In the genomic region with DNA sequence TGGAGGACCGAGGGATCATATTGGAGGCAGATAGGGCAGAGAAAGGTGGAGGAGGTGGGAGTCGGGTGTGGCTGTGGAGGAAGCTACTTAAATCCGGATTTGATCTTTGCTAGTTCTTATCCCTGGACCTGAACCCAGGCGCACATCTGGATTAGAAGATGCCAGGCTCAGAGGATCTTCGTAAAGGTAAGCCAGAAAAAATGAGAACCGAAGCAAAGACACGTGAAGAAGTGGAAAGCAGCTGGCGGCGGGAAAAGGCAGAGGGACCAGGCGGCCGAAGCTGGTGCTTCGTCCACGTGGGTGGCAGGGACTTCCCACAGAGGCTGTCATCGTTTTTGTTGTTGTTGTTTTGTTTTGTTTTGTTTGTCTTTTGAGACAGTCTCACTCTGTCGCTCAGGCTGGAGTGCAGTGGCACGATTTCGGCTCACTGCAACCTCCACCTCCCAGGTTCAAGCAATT, we compare ENCODE assay signal across 35 cellular contexts. TPM values are rescaled to one million over a fixed set of nuclear protein-coding genes. Genes with fewer than 3 reads are reported as not detected.
"Had no signal": no experiment of that assay in that cellular context is flagged by ENCODE, and none has a peak within 500 bp of the region (broad histone marks: within the 10 kb centered on the region; RNA-seq: fewer than 3 reads in every experiment).

A gene with protein sequence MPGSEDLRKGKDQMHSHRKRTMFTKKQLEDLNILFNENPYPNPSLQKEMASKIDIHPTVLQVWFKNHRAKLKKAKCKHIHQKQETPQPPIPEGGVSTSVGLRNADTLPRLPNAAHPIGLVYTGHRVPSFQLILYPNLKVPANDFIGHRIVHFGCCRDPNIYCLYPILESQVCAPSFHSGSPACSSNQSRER (plus strand): TSS at position 51 of the 459 bp plus-strand sequence. CDS start 108 bp downstream, at position 159.

- H3K4me1 Mint-ChIP-seq: activated CD4-positive, alpha-beta memory T cell treated with anti-CD3 and anti-CD28 coated beads, Interleukin-2, amount 10 ng/mL, durations not matched to agents 7 days and 5 days; activated CD4-positive, alpha-beta T cell treated with anti-CD3 and anti-CD28 coated beads, Interleukin-2, amount 10 ng/mL, durations not matched to agents 7 days and 5 days; activated naive CD4-positive, alpha-beta T cell treated with anti-CD3 and anti-CD28 coated beads, Interleukin-2, amount 10 ng/mL, durations not matched to agents 7 days and 5 days; activated naive CD8-positive, alpha-beta T cell treated with anti-CD3 and anti-CD28 coated beads, Interleukin-2, amount 10 ng/mL, durations not matched to agents 7 days and 5 days; T-helper 17 cell had no signal

- H3K27me3 Mint-ChIP-seq: activated CD4-positive, alpha-beta memory T cell treated with anti-CD3 and anti-CD28 coated beads, Interleukin-2, amount 10 ng/mL, durations not matched to agents 7 days and 5 days; activated CD4-positive, alpha-beta T cell treated with anti-CD3 and anti-CD28 coated beads, Interleukin-2, amount 10 ng/mL, durations not matched to agents 7 days and 5 days; activated naive CD4-positive, alpha-beta T cell treated with anti-CD3 and anti-CD28 coated beads, Interleukin-2, amount 10 ng/mL, durations not matched to agents 7 days and 5 days; activated naive CD8-positive, alpha-beta T cell treated with anti-CD3 and anti-CD28 coated beads, Interleukin-2, amount 10 ng/mL, durations not matched to agents 7 days and 5 days; T-helper 17 cell had no signal

- FAIRE-seq: astrocyte, bronchial epithelial cell, colon had no signal

- H3K4me3 Mint-ChIP-seq: activated CD4-positive, alpha-beta memory T cell treated with anti-CD3 and anti-CD28 coated beads, Interleukin-2, amount 10 ng/mL, durations not matched to agents 7 days and 5 days; activated CD4-positive, alpha-beta T cell treated with anti-CD3 and anti-CD28 coated beads, Interleukin-2, amount 10 ng/mL, durations not matched to agents 7 days and 5 days; activated naive CD4-positive, alpha-beta T cell treated with anti-CD3 and anti-CD28 coated beads, Interleukin-2, amount 10 ng/mL, durations not matched to agents 7 days and 5 days; activated naive CD8-positive, alpha-beta T cell treated with anti-CD3 and anti-CD28 coated beads, Interleukin-2, amount 10 ng/mL, durations not matched to agents 7 days and 5 days; activated T-cell treated with anti-CD3 and anti-CD28 coated beads, Interleukin-2, amount 50 U/mL, for 24 hours; activated T-cell treated with anti-CD3 and anti-CD28 coated beads, Interleukin-2, amount 50 U/mL, for 72 hours; effector memory CD8-positive, alpha-beta T cell; T-helper 17 cell; T-helper 2 cell treated with Interferon-gamma antibody and Interleukin-4, amounts not matched to agents 5 μg/mL and 100 μg/mL, for 36 hours had no signal

- DNase-seq: activated CD4-positive, alpha-beta memory T cell treated with anti-CD3 and anti-CD28 coated beads, Interleukin-2, amount 10 ng/mL, durations not matched to agents 7 days and 5 days; activated CD4-positive, alpha-beta T cell treated with anti-CD3 and anti-CD28 coated beads for 1 hour; activated CD4-positive, alpha-beta T cell treated with anti-CD3 and anti-CD28 coated beads for 4 hours; activated CD4-positive, alpha-beta T cell treated with anti-CD3 and anti-CD28 coated beads, Interleukin-2, amount 10 ng/mL, durations not matched to agents 7 days and 5 days; activated CD4-positive, alpha-beta T cell treated with anti-CD3 and anti-CD28 coated beads, Interleukin-2, amount 50 U/mL, for 4 hours; activated CD8-positive, alpha-beta memory T cell treated with anti-CD3 and anti-CD28 coated beads, Interleukin-2, amount 50 U/mL, for 48 hours; activated gamma-delta T cell; activated naive CD4-positive, alpha-beta T cell; activated naive CD4-positive, alpha-beta T cell treated with anti-CD3 and anti-CD28 coated beads, Interleukin-2, amount 10 ng/mL, durations not matched to agents 7 days and 5 days; activated naive CD8-positive, alpha-beta T cell treated with anti-CD3 and anti-CD28 coated beads, Interleukin-2, amount 10 ng/mL, durations not matched to agents 7 days and 5 days; activated T-cell treated with anti-CD3 and anti-CD28 coated beads for 4 hours; activated T-cell treated with anti-CD3 and anti-CD28 coated beads, Interleukin-2, amount 50 U/mL, for 24 hours; activated T-cell treated with anti-CD3 and anti-CD28 coated beads, Interleukin-2, amount 50 U/mL, for 72 hours; amniotic stem cell; anterior cingulate cortex; brain microvascular endothelial cell; cortex of kidney; dermis blood vessel endothelial cell; effector CD4-positive, alpha-beta T cell; effector memory CD8-positive, alpha-beta T cell; erythroblast; foreskin keratinocyte; gastrocnemius medialis; glutamatergic neuron; T-helper 1 cell; T-helper 17 cell; T1000 had no signal

- H3K36me3 ChIP-seq: brain microvascular endothelial cell, esophagus muscularis mucosa, gastrocnemius medialis, heart left ventricle had no signal

- H3K4me1 ChIP-seq: esophagus muscularis mucosa, foreskin keratinocyte, gastrocnemius medialis, heart left ventricle had no signal

- H3K9me3 ChIP-seq: esophagus muscularis mucosa, gastrocnemius medialis, heart left ventricle had no signal

- H3K27me3 ChIP-seq: brain microvascular endothelial cell, foreskin keratinocyte, gastrocnemius medialis, heart left ventricle had no signal

- H3K27ac Mint-ChIP-seq: activated CD4-positive, alpha-beta memory T cell treated with anti-CD3 and anti-CD28 coated beads, Interleukin-2, amount 10 ng/mL, durations not matched to agents 7 days and 5 days; activated CD4-positive, alpha-beta T cell treated with anti-CD3 and anti-CD28 coated beads, Interleukin-2, amount 10 ng/mL, durations not matched to agents 7 days and 5 days; activated naive CD4-positive, alpha-beta T cell treated with anti-CD3 and anti-CD28 coated beads, Interleukin-2, amount 10 ng/mL, durations not matched to agents 7 days and 5 days; activated naive CD8-positive, alpha-beta T cell treated with anti-CD3 and anti-CD28 coated beads, Interleukin-2, amount 10 ng/mL, durations not matched to agents 7 days and 5 days; activated T-cell treated with anti-CD3 and anti-CD28 coated beads, Interleukin-2, amount 50 U/mL, for 24 hours; activated T-cell treated with anti-CD3 and anti-CD28 coated beads, Interleukin-2, amount 50 U/mL, for 72 hours; effector memory CD8-positive, alpha-beta T cell; T-helper 17 cell; T-helper 2 cell treated with Interferon-gamma antibody and Interleukin-4, amounts not matched to agents 5 μg/mL and 100 μg/mL, for 36 hours had no signal

- H3K4me3 ChIP-seq: esophagus muscularis mucosa, gastrocnemius medialis, heart left ventricle had no signal

- ATAC-seq: activated naive CD4-positive, alpha-beta T cell treated with anti-CD3 and anti-CD28 coated beads, Interleukin-2, amount 50 U/mL, for 72 hours; activated T-cell treated with anti-CD3 and anti-CD28 coated beads, Interleukin-2, amount 50 U/mL, for 72 hours; effector memory CD8-positive, alpha-beta T cell; foreskin keratinocyte; gastrocnemius medialis; heart left ventricle; T-helper 17 cell had no signal

- H3K36me3 Mint-ChIP-seq: activated naive CD4-positive, alpha-beta T cell treated with anti-CD3 and anti-CD28 coated beads, Interleukin-2, amount 10 ng/mL, durations not matched to agents 7 days and 5 days; activated naive CD8-positive, alpha-beta T cell treated with anti-CD3 and anti-CD28 coated beads, Interleukin-2, amount 10 ng/mL, durations not matched to agents 7 days and 5 days had no signal

RNA-seq across cellular contexts. Expression of the gene that starts here (rescaled TPM):
- total RNA-seq: activated CD4-positive, alpha-beta memory T cell treated with anti-CD3 and anti-CD28 coated beads, Interleukin-2, amount 10 ng/mL, durations not matched to agents 7 days and 5 days; activated CD4-positive, alpha-beta T cell treated with anti-CD3 and anti-CD28 coated beads, Interleukin-2, amount 10 ng/mL, durations not matched to agents 7 days and 5 days; activated naive CD4-positive, alpha-beta T cell treated with anti-CD3 and anti-CD28 coated beads, Interleukin-2, amount 50 U/mL, for 72 hours; activated naive CD8-positive, alpha-beta T cell treated with anti-CD3 and anti-CD28 coated beads, Interleukin-2, amount 10 ng/mL, durations not matched to agents 7 days and 5 days; activated T-cell treated with anti-CD3 and anti-CD28 coated beads, Interleukin-2, amount 50 U/mL, for 72 hours; astrocyte; bronchial epithelial cell; chondrocyte; dermis blood vessel endothelial cell; esophagus muscularis mucosa; foreskin keratinocyte; heart left ventricle; T-helper 17 cell had no signal
